24 cellular contexts compared by ENCODE assay signal in the genomic region with DNA sequence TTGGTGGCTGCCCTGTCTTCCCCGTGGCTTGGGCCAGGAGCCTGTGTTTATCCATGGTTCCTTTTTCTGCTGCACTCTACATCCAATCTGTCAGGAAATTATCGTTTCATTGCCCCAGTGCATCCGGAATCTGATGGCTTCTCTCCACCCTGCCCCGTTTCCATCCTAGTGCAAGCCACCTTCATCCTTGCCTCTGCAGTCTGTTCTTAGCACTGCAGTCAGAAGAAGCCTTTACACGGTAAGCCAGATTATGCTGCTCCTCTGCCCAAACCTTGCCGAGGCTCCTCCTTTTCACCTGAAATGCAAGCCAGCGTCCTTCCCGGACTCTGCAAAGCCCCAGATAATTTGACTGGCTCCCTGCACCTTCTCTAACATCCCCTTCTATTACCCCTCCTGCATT. TPM values are rescaled to one million over a fixed set of nuclear protein-coding genes. Genes with fewer than 3 reads are reported as not detected.
DNase-seq lines count a peak whose midpoint lies in the region; ATAC-seq, FAIRE-seq and TF ChIP-seq lines count a peak whose summit lies in the region.
"Had no signal": no experiment of that assay in that cellular context is flagged by ENCODE, and none has a peak within 500 bp of the region (broad histone marks: within the 10 kb centered on the region; RNA-seq: fewer than 3 reads in every experiment).

No MANE protein-coding gene starts in this region.

- TF ChIP-seq POLR2A in A549 (IDR thresholded peaks at IDR 0.05; ENCODE audit: low read length) = no peak

- H3K4me1 ChIP-seq in A549 (no peaks in the 10 kb centered on the region), endodermal cell (ENCODE audit: control insufficient read depth, insufficient read depth, low read length) (no peaks in the 10 kb centered on the region)
- H3K4me1 ChIP-seq: BE2C, Caco-2 had no signal

- CTCF ChIA-PET in A549 (lab: Yijun Ruan, JAX) = no interaction called here

- no peak for TF ChIP-seq RAD21 in A549 (conservative IDR thresholded peaks at IDR 0.05 in 1 of 2, IDR thresholded peaks at IDR 0.05 in 1 of 2)

- H3K9me3 Mint-ChIP-seq in endodermal cell = peaks cover 10% of the 10 kb centered on the region

- H3K4me3 Mint-ChIP-seq in endodermal cell = no peak overlapping the region
- H3K4me3 Mint-ChIP-seq: CD4-positive, alpha-beta memory T cell had no signal

- WGBS in A549 (ENCODE audit: missing lambda C conversion rate) = 7% methylated on average over 8 of the region's 8 CpGs
- WGBS in endodermal cell (ENCODE audit: insufficient coverage in 1 of 2, insufficient read length in 1 of 2), 2 experiments = 90 to 92% methylated on average over 8 of the region's 8 CpGs

- no peaks in the 10 kb centered on the region for H3K36me3 Mint-ChIP-seq in endodermal cell (ENCODE audit: low read depth)
- H3K36me3 Mint-ChIP-seq: CD14-positive monocyte; CD4-positive, alpha-beta memory T cell had no signal

- H3K36me3 ChIP-seq in endodermal cell (ENCODE audit: control insufficient read depth, insufficient read depth, low read length) = no peaks in the 10 kb centered on the region
- H3K36me3 ChIP-seq: BE2C; BLaER1 treated with 17β-estradiol and CSF1 and Interleukin-3, amounts not matched to agents 10 nM and 100 nM had no signal

- H3K27ac Mint-ChIP-seq in endodermal cell = no peak overlapping the region
- H3K27ac Mint-ChIP-seq: CD14-positive monocyte had no signal

- no peak for FAIRE-seq in A549 (lab: Jason Lieb, UNC)
- FAIRE-seq: A204.1, GM12878, GM18507 had no signal

- TF ChIP-seq CTCF in A549 (IDR thresholded peaks at IDR 0.05) (no peak), endodermal cell (conservative IDR thresholded peaks at IDR 0.05) (no peak)

- H3K9me3 ChIP-seq in A549 (peaks cover 18% of the 10 kb centered on the region; the same call in 2 of the 3 replicates), endodermal cell (ENCODE audit: control insufficient read depth, low read length) (no peaks in the 10 kb centered on the region)
- H3K9me3 ChIP-seq: BE2C, Caco-2 had no signal

- H3K27me3 ChIP-seq in endodermal cell (ENCODE audit: control insufficient read depth, insufficient read depth, low read length, poor library complexity, severe bottlenecking) = no peaks in the 10 kb centered on the region
- H3K27me3 ChIP-seq: BE2C had no signal

- POLR2A ChIA-PET in A549 (lab: Yijun Ruan, JAX) = no interaction called here

- H3K27ac ChIP-seq in A549 (no peak overlapping the region), endodermal cell (ENCODE audit: low read depth, low read length) (no peak overlapping the region)
- H3K27ac ChIP-seq: 22Rv1; BLaER1 treated with 17β-estradiol and CSF1 and Interleukin-3, amounts not matched to agents 10 nM and 100 nM had no signal

- no peaks in the 10 kb centered on the region for H3K4me1 Mint-ChIP-seq in endodermal cell
- H3K4me1 Mint-ChIP-seq: CD14-positive monocyte; CD4-positive, alpha-beta memory T cell had no signal

- ATAC-seq in A549 (0 out of 6 replicates have a peak, but pooled peaks have one; percentile 34 to 54), HG03097 (IDR thresholded peaks at IDR 0.05; ENCODE audit: low FRiP score, unreplicated experiment) (no peak)
- ATAC-seq: GM12878 had no signal

- DNase-seq in A549 (ENCODE audit: low read depth in 1 of 2, low spot score in 1 of 2) = no peak
- peak; percentile 16 for DNase-seq in endodermal cell
- peak; percentile 5 for DNase-seq in mucosa of gallbladder (ENCODE audit: low spot score)
- DNase-seq in HuH-7.5 (ENCODE audit: low spot score) = no peak
- no peak for DNase-seq in COLO668 (lab: John Stamatoyannopoulos, UW; ENCODE audit: unreplicated experiment)
- DNase-seq: ACHN; AML-193; BE2C; Caco-2; CD4-positive, alpha-beta memory T cell; DMS153; DMS79; EL; GDM1; GOT3; H7; HCEC 1CT had no signal

- H3K4me3 ChIP-seq in A549 (no peak overlapping the region), endodermal cell (ENCODE audit: low read length) (no peak overlapping the region)
- H3K4me3 ChIP-seq: BLaER1 treated with 17β-estradiol and CSF1 and Interleukin-3, amounts not matched to agents 10 nM and 100 nM; GM12878 had no signal

- H3K27me3 Mint-ChIP-seq in endodermal cell (ENCODE audit: insufficient read depth) = peaks cover 5% of the 10 kb centered on the region

- H3K4me2 ChIP-seq in A549 = no peak overlapping the region
- H3K4me2 ChIP-seq: BLaER1 treated with 17β-estradiol and CSF1 and Interleukin-3, amounts not matched to agents 10 nM and 100 nM had no signal

- H3K9ac ChIP-seq in endodermal cell (ENCODE audit: extremely low read depth, low read length, poor library complexity, severe bottlenecking) = no peak overlapping the region
- H3K9ac ChIP-seq: BLaER1 treated with 17β-estradiol and CSF1 and Interleukin-3, amounts not matched to agents 10 nM and 100 nM had no signal

- TF ChIP-seq EP300 in A549 (IDR thresholded peaks at IDR 0.05) = no peak

TF ChIP-seq in A549, 52 proteins besides CTCF, POLR2A, EP300 and RAD21:
- TF ChIP-seq KDM5A (IDR thresholded peaks at IDR 0.05) = no peak

RNA-seq across cellular contexts. Expression of gene PARVG, which starts 45.1 kb away (rescaled TPM):
- polyA plus RNA-seq in A549 (2011; rRNA removed) = not detected in 2 replicates
- polyA plus RNA-seq in A549 (2012; cell fraction: cytosol; rRNA removed) = not detected in 2 replicates
- polyA plus RNA-seq in A549 (2012; cell fraction: nucleus; rRNA removed) = 0.04 TPM in 1 of 2 replicates, not detected in the other
- polyA plus RNA-seq in A549 (2017; fragmentation: RNase III; extraction: RNeasy Plus Mini Kit Qiagen cat#74134 plus additional on column Dnase treatment) = 0.04 TPM in 1 of 3 replicates, not detected in the others
- not detected in 2 replicates for polyA minus RNA-seq in A549 (2011; rRNA and poly(A)+ RNA removed)
- total RNA-seq in endodermal cell = under 1 TPM; 0.11 to 0.44 TPM
- not detected for polyA plus RNA-seq in endodermal cell (2013, experiment 1 of 2)
- polyA plus RNA-seq in endodermal cell (2013, experiment 2 of 2) = 0.21 TPM
- total RNA-seq in mucosa of gallbladder = 23.3 TPM
- total RNA-seq: Caco-2 had no signal

Comparison
In these comparisons a context has a peak if more than half of its experiments do, and no peak if none do; other contexts are left out.
1. DNase-seq: peak in endodermal cell (single experiment) and mucosa of gallbladder (single experiment); none in A549 (0 of 2), HuH-7.5 (single experiment) and COLO668 (single experiment).
2. RNA of gene PARVG, which starts 45.1 kb away (total RNA-seq): 23.3 TPM in mucosa of gallbladder (single experiment); 0.11 to 0.44 TPM in endodermal cell; every median in the first group is over 10 times any median in the second.